ENCODE assay signal across 8 cellular contexts in the genomic region with DNA sequence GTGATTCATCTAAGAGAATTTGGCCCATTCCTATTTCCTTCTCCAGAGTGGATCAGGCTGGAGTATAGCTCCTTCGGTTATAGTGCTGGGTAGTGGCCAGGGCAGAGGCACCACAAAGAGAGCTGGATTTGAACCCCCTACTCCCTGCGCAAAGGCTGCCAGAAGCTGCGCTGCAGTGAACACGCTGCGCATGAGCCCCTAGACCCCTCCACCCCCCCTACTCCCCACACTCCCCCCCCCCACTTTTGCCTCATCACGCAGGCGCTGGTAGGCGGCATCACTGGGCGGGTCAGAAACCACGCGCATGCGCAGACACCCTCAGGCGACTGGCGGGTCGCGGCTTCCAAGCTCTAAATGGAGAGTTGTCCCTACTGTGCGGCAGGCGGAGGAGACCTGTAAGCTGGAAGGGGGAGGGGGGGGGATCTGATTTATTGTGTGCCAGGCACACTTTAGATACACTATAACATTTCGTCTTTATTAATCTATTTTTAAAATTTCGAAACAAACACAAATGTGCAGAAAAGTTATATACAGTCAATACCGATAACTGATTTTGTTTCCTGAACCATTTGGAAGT. TPM values are rescaled to one million over a fixed set of nuclear protein-coding genes. Genes with fewer than 3 reads are reported as not detected.
DNase-seq lines count a peak whose midpoint lies in the region; ATAC-seq and TF ChIP-seq lines count a peak whose summit lies in the region.

No MANE protein-coding gene starts in this region.

- intact Hi-C loops in right cardiac atrium (cut with DNase I) (loop anchor here in 3 of 4 donors (2.0 to 10.0 kb wide), 3 partner anchors 35 to 75 kb away; a partner anchor contains a TSS), psoas muscle (cut with DNase I) (loop anchor here (2.0 to 10.0 kb wide), 6 partner anchors 35 to 203 kb away; a partner anchor contains a TSS)

- H3K36me3 ChIP-seq in psoas muscle (ENCODE audit: insufficient read depth in 1 of 2, low read depth in 1 of 2): peaks cover 3 to 24% of the 10 kb centered on the region in 2 donors

- H3K27ac ChIP-seq in angular gyrus (ENCODE audit: low read depth, low read length): peak overlapping the region; percentile 88
- peak overlapping the region; percentile 90 for H3K27ac ChIP-seq in right cardiac atrium (ENCODE audit: low read length)
- peak overlapping the region; percentile 66 for H3K27ac ChIP-seq in psoas muscle

- peak overlapping the region; percentile 84 for H3K27ac Mint-ChIP-seq in T-helper 1 cell treated with Interleukin-12 subunit alpha and Interleukin-12 subunit beta and Interleukin-4 antibody, amounts not matched to agents 30 μg/mL and 1 μg/mL, for 36 hours

- H3K27me3 ChIP-seq in right cardiac atrium (ENCODE audit: control insufficient read depth, insufficient read depth) (no peaks in the 10 kb centered on the region), psoas muscle (ENCODE audit: insufficient read depth in 3 of 3, low read length in 2 of 3) (no peaks in the 10 kb centered on the region)

- H3K27me3 Mint-ChIP-seq in T-helper 1 cell treated with Interleukin-12 subunit alpha and Interleukin-12 subunit beta and Interleukin-4 antibody, amounts not matched to agents 30 μg/mL and 1 μg/mL, for 36 hours (ENCODE audit: low read depth): no peaks in the 10 kb centered on the region

- H3K36me3 Mint-ChIP-seq in T-helper 1 cell treated with Interleukin-12 subunit alpha and Interleukin-12 subunit beta and Interleukin-4 antibody, amounts not matched to agents 30 μg/mL and 1 μg/mL, for 36 hours (ENCODE audit: low read depth): peaks cover 3% of the 10 kb centered on the region

- H3K4me3 Mint-ChIP-seq in T-helper 1 cell treated with Interleukin-12 subunit alpha and Interleukin-12 subunit beta and Interleukin-4 antibody, amounts not matched to agents 30 μg/mL and 1 μg/mL, for 36 hours: peak overlapping the region; percentile 84

- no peak for TF ChIP-seq CTCF in psoas muscle (IDR thresholded peaks at IDR 0.05)

- ATAC-seq in GM21737 (IDR thresholded peaks at IDR 0.05; ENCODE audit: unreplicated experiment) (peak; percentile 51), right cardiac atrium (peak; percentile 75 to 79), psoas muscle (peak; percentile 66 to 83 (median 70))

- H3K9me3 ChIP-seq in right cardiac atrium (ENCODE audit: control insufficient read depth, low read length): no peaks in the 10 kb centered on the region
- H3K9me3 ChIP-seq in psoas muscle: no peaks in the 10 kb centered on the region

- peaks cover 24% of the 10 kb centered on the region for H3K4me1 Mint-ChIP-seq in T-helper 1 cell treated with Interleukin-12 subunit alpha and Interleukin-12 subunit beta and Interleukin-4 antibody, amounts not matched to agents 30 μg/mL and 1 μg/mL, for 36 hours (ENCODE audit: low read depth)

- H3K4me1 ChIP-seq in right cardiac atrium (ENCODE audit: control insufficient read depth, insufficient read depth, low read length): peaks cover 4% of the 10 kb centered on the region
- H3K4me1 ChIP-seq in psoas muscle: peaks cover 18% of the 10 kb centered on the region

- WGBS in right cardiac atrium: 9% methylated on average over 21 of the region's 21 CpGs
- 6 to 18% (median 8%) methylated on average over 17 to 21 of the region's 21 CpGs for WGBS in psoas muscle, 3 donors

- H3K9me3 Mint-ChIP-seq in T-helper 1 cell treated with Interleukin-12 subunit alpha and Interleukin-12 subunit beta and Interleukin-4 antibody, amounts not matched to agents 30 μg/mL and 1 μg/mL, for 36 hours: no peaks in the 10 kb centered on the region

- H3K4me3 ChIP-seq in right cardiac atrium (ENCODE audit: low read length) (peak overlapping the region; percentile 73), psoas muscle (peak overlapping the region; percentile 65)

- peak; percentile 93 for DNase-seq in CD1c-positive myeloid dendritic cell (ENCODE audit: extremely low spot score)
- DNase-seq in NCI-H1694 (lab: John Stamatoyannopoulos, UW): peak; percentile 95
- peak; percentile 93 to 98 (median 96) for DNase-seq in right cardiac atrium
- DNase-seq in psoas muscle: peak; percentile 92 to 96
- DNase-seq in ureter (ENCODE audit: low spot score): peak; percentile 93

RNA-seq across cellular contexts. Expression of a gene that starts 38.7 kb away (rescaled TPM):
- total RNA-seq in right cardiac atrium: 10 to 100 TPM; 66.5 to 84.6 (median 80.8) TPM
- 50.7 TPM for polyA plus RNA-seq in right cardiac atrium
- total RNA-seq in psoas muscle: 10 to 100 TPM; 16.0 to 37.2 (median 20.6) TPM
- 10 to 100 TPM; 13.9 to 27.5 (median 17.7) TPM for polyA plus RNA-seq in psoas muscle
- total RNA-seq in ureter: 225 TPM

RNA-seq across cellular contexts. Expression of a gene that starts 58.0 kb away (rescaled TPM):
- total RNA-seq in right cardiac atrium: 1 to 10 TPM in 3 of 4 donors, under 1 TPM in 1; 0.59 to 1.3 (median 1.2) TPM
- 0.50 TPM for polyA plus RNA-seq in right cardiac atrium
- 1 to 10 TPM; 2.3 to 5.3 (median 3.4) TPM for total RNA-seq in psoas muscle
- 1 to 10 TPM; 1.2 to 5.3 (median 3.3) TPM for polyA plus RNA-seq in psoas muscle
- 3.0 TPM for total RNA-seq in ureter

Comparison
In these comparisons a context has a peak if more than half of its experiments do, and no peak if none do; other contexts are left out.
1. Peak in every context shown above with its lines: DNase-seq, ATAC-seq, H3K4me3 ChIP-seq and H3K27ac ChIP-seq.